In genomic region chr1:181485276-181486097, GRCh38 we compare ENCODE assay signal across 9 cellular contexts. TPM values are rescaled to one million over a fixed set of nuclear protein-coding genes. Genes with fewer than 3 reads are reported as not detected.
A peak's percentile ranks its signal among the peaks of the same experiment; 100 is the strongest.
DNase-seq lines count a peak whose midpoint lies in the region; ATAC-seq, FAIRE-seq and TF ChIP-seq lines count a peak whose summit lies in the region.
"Had no signal": no experiment of that assay in that cellular context is flagged by ENCODE, and none has a peak within 500 bp of the region (broad histone marks: within the 10 kb centered on the region; RNA-seq: fewer than 3 reads in every experiment).

No MANE protein-coding gene starts in this region.

- H3K9ac ChIP-seq in kidney (ENCODE audit: low read length in 2 of 2), result no peak overlapping the region

- H3K9me3 ChIP-seq in right atrium auricular region (no peaks in the 10 kb centered on the region), RWPE2 (ENCODE audit: severe bottlenecking) (no peaks in the 10 kb centered on the region), left lung (no peaks in the 10 kb centered on the region), kidney (ENCODE audit: control insufficient read depth in 1 of 2, low read length in 2 of 2) (no peaks in the 10 kb centered on the region), esophagus squamous epithelium (no peaks in the 10 kb centered on the region)

- no peak for TF ChIP-seq POLR2A in esophagus squamous epithelium (IDR thresholded peaks at IDR 0.05)

- ATAC-seq in Right ventricle myocardium superior (ENCODE audit: poor library complexity), result peak; percentile 52
- ATAC-seq in HG03025 (IDR thresholded peaks at IDR 0.05; ENCODE audit: low FRiP score, unreplicated experiment), result peak; percentile 51
- ATAC-seq in RWPE2 (ENCODE audit: low read depth), result peak; percentile 48
- peak; percentile 41 for ATAC-seq in left lung

- no peak for FAIRE-seq in kidney (lab: Jason Lieb, UNC)

- DNase-seq in Right ventricle myocardium superior, result no peak
- no peak for DNase-seq in right atrium auricular region (ENCODE audit: low spot score)
- DNase-seq in RWPE2 (ENCODE audit: low spot score), result no peak
- DNase-seq in left lung, result peak in 1 of 2 donors; percentile 87
- no peak for DNase-seq in kidney
- DNase-seq in glomerular visceral epithelial cell (ENCODE audit: extremely low spot score), result no peak
- DNase-seq in esophagus squamous epithelium (lab: John Stamatoyannopoulos, UW), result no peak

- peaks cover 20 to 34% of the 10 kb centered on the region in 2 donors for H3K27me3 ChIP-seq in right atrium auricular region
- peaks cover 76% of the 10 kb centered on the region for H3K27me3 ChIP-seq in RWPE2 (ENCODE audit: insufficient read depth, poor library complexity, severe bottlenecking)
- peaks cover 56 to 88% of the 10 kb centered on the region in 2 donors for H3K27me3 ChIP-seq in left lung
- H3K27me3 ChIP-seq in esophagus squamous epithelium, result peaks cover 8 to 93% (median 28%) of the 10 kb centered on the region in 4 donors

- intact Hi-C loops in Right ventricle myocardium superior (cut with DNase I) (loop anchor here (10.0 kb wide), 1 partner anchor 449 kb away; no protein-coding TSS in a partner anchor), left lung (cut with DNase I) (no loop called here), kidney (cut with DNase I) (no loop called here), esophagus squamous epithelium (cut with DNase I) (loop anchor here (10.0 kb wide), 1 partner anchor 569 kb away; no protein-coding TSS in a partner anchor)

- WGBS in esophagus squamous epithelium, 2 donors, result 8 to 9% methylated on average over 30 to 37 of the region's 44 CpGs

- H3K27ac ChIP-seq in right atrium auricular region (no peak overlapping the region), RWPE2 (ENCODE audit: poor library complexity, severe bottlenecking) (no peak overlapping the region), left lung (no peak overlapping the region), kidney (ENCODE audit: low read depth in 2 of 2, low read length in 2 of 2) (no peak overlapping the region), esophagus squamous epithelium (no peak overlapping the region)

- no peak overlapping the region for H3K4me3 ChIP-seq in right atrium auricular region
- no peak overlapping the region for H3K4me3 ChIP-seq in RWPE2 (ENCODE audit: severe bottlenecking)
- H3K4me3 ChIP-seq in left lung, result no peak overlapping the region
- no peak overlapping the region for H3K4me3 ChIP-seq in kidney (ENCODE audit: low read length in 2 of 2)
- H3K4me3 ChIP-seq in esophagus squamous epithelium, result peak overlapping the region in 1 of 4 donors; percentile 21

- H3K36me3 ChIP-seq in right atrium auricular region (no peaks in the 10 kb centered on the region), RWPE2 (ENCODE audit: low read depth) (no peaks in the 10 kb centered on the region), left lung (no peaks in the 10 kb centered on the region), kidney (ENCODE audit: control insufficient read depth in 1 of 2, insufficient read depth in 2 of 2, low read length in 2 of 2) (no peaks in the 10 kb centered on the region), esophagus squamous epithelium (no peaks in the 10 kb centered on the region)

- no peak for TF ChIP-seq CTCF in right atrium auricular region (IDR thresholded peaks at IDR 0.05)
- no peak for TF ChIP-seq CTCF in RWPE2 (IDR thresholded peaks at IDR 0.05; ENCODE audit: poor library complexity, severe bottlenecking)
- TF ChIP-seq CTCF in left lung (IDR thresholded peaks at IDR 0.05), result no peak
- no peak for TF ChIP-seq CTCF in kidney (IDR thresholded peaks at IDR 0.05; ENCODE audit: borderline replicate concordance, extremely low read depth, insufficient read depth)
- no peak for TF ChIP-seq CTCF in esophagus squamous epithelium (IDR thresholded peaks at IDR 0.05)

- H3K4me1 ChIP-seq in right atrium auricular region (peaks cover 0 to 12% of the 10 kb centered on the region in 2 donors), RWPE2 (ENCODE audit: insufficient read depth, poor library complexity, severe bottlenecking) (no peaks in the 10 kb centered on the region), left lung (peaks cover 0 to 20% of the 10 kb centered on the region in 2 donors), kidney (ENCODE audit: control insufficient read depth in 1 of 2, insufficient read depth in 1 of 2, low read depth in 1 of 2, low read length in 2 of 2) (peaks cover 0 to 4% of the 10 kb centered on the region in 2 donors), esophagus squamous epithelium (peaks cover 9 to 33% (median 12%) of the 10 kb centered on the region in 3 donors)

RNA-seq across cellular contexts. Expression of gene CACNA1E, which starts 2.2 kb away (rescaled TPM):
- total RNA-seq in Right ventricle myocardium superior (4.7 TPM), right atrium auricular region (1 to 10 TPM; 1.7 to 2.2 TPM), left lung (1 to 10 TPM in 1 of 2 donors, not detected in 1; 1.2 TPM), kidney (0.19 TPM), esophagus squamous epithelium (under 1 TPM in 2 of 4 donors, not detected in 2; 0.09 to 0.19 TPM)
- 0.19 TPM for polyA plus RNA-seq in kidney (ENCODE audit: insufficient read depth, low read depth, low replicate concordance)
- total RNA-seq: naive thymus-derived CD8-positive, alpha-beta T cell had no signal
- polyA plus RNA-seq: naive thymus-derived CD8-positive, alpha-beta T cell had no signal

Comparison
In these comparisons a context has a peak if more than half of its experiments do, and no peak if none do; other contexts are left out.
1. intact Hi-C loops: an anchor here in Right ventricle myocardium superior (10.0 kb wide) and esophagus squamous epithelium (10.0 kb wide); none called in left lung and kidney.